In the genomic region with DNA sequence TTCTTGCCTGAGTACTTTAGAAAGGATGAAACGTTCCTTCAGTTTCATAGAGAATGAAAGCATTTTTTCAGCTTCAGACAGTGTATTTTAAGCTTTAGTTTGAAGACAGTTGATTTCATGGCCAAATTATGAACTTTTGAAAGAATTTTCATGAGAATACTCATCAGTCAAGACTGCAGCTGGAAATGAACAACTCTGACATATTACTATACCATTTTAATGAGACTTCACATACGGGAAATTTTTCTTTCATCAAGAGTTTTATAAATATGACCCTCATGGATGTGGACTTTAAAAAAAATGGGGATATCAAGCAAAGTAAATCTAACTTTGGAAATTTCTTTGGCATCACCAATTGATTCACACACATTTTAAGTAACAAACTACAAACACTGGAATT, we compare ENCODE assay signal across 28 cellular contexts. TPM values are rescaled to one million over a fixed set of nuclear protein-coding genes. Genes with fewer than 3 reads are reported as not detected.
DNase-seq lines count a peak whose midpoint lies in the region; ATAC-seq and TF ChIP-seq lines count a peak whose summit lies in the region.
"Had no signal": no experiment of that assay in that cellular context is flagged by ENCODE, and none has a peak within 500 bp of the region (broad histone marks: within the 10 kb centered on the region; RNA-seq: fewer than 3 reads in every experiment).

No MANE protein-coding gene starts in this region.

- H3K27ac ChIP-seq in BLaER1 (no peak overlapping the region), SK-N-SH (ENCODE audit: low read depth in 2 of 2, low read length in 1 of 2) (peak overlapping the region in 1 of 2 experiments; percentile 74; a peak in 2 of 4 replicates)
- H3K27ac ChIP-seq: body of pancreas, pancreas, SJCRH30, upper lobe of left lung had no signal

- H3K4me2 ChIP-seq in BLaER1, result peak overlapping the region; percentile 62; the same call in 1 of the 2 replicates
- peak overlapping the region; percentile 43 for H3K4me2 ChIP-seq in SK-N-SH
- peak overlapping the region; percentile 26 for H3K4me2 ChIP-seq in skeletal muscle satellite cell (ENCODE audit: low read length)

- H3K4me1 ChIP-seq in BLaER1 (peaks cover 86% of the 10 kb centered on the region), SK-N-SH (ENCODE audit: control insufficient read depth in 1 of 2, insufficient read depth in 2 of 2, low read depth in 1 of 2, low read length in 1 of 2) (peaks cover 0 to 24% of the 10 kb centered on the region in 2 experiments; a peak in 2 of 4 replicates), skeletal muscle satellite cell (ENCODE audit: control insufficient read depth, insufficient read depth, low read length) (peaks cover 45% of the 10 kb centered on the region)

- H3K4me3 ChIP-seq in BLaER1, result no peak overlapping the region
- peak overlapping the region in 1 of 2 experiments; percentile 23; a peak in 3 of 4 replicates for H3K4me3 ChIP-seq in SK-N-SH (ENCODE audit: low read depth in 2 of 2, low read length in 1 of 2)
- peak overlapping the region; percentile 3 for H3K4me3 ChIP-seq in skeletal muscle satellite cell (ENCODE audit: low read length)
- H3K4me3 ChIP-seq: body of pancreas, left ventricle myocardium inferior, pancreas, SJCRH30, stomach, upper lobe of left lung had no signal

- no peak for TF ChIP-seq RAD21 in SK-N-SH (IDR thresholded peaks at IDR 0.05; ENCODE audit: low read length)

- H3K9me3 ChIP-seq in BLaER1, result no peaks in the 10 kb centered on the region
- no peaks in the 10 kb centered on the region for H3K9me3 ChIP-seq in SK-N-SH
- no peaks in the 10 kb centered on the region for H3K9me3 ChIP-seq in skeletal muscle satellite cell (replicated peaks; ENCODE audit: low read length)
- H3K9me3 ChIP-seq: body of pancreas, left ventricle myocardium inferior, pancreas, SJCRH30, stomach, upper lobe of left lung had no signal

- CTCF ChIA-PET in SK-N-SH (lab: Yijun Ruan, JAX), result no interaction called here
- CTCF ChIA-PET in HEK293T (lab: Yijun Ruan, JAX), result no interaction called here

- H3K36me3 ChIP-seq in BLaER1 (peaks cover 7% of the 10 kb centered on the region; the same call in 1 of the 2 replicates), SK-N-SH (replicated peaks in 1 of 2; ENCODE audit: control insufficient read depth in 1 of 2, insufficient read depth in 2 of 2, low read length in 1 of 2) (peaks cover 0 to 10% of the 10 kb centered on the region in 2 experiments), skeletal muscle satellite cell (ENCODE audit: insufficient read depth, low read length) (peaks cover 26% of the 10 kb centered on the region)
- H3K36me3 ChIP-seq: left ventricle myocardium inferior, pancreas, upper lobe of left lung had no signal

- peaks cover 100% of the 10 kb centered on the region for H3K79me2 ChIP-seq in SK-N-SH (ENCODE audit: insufficient read depth)

- H3K9me2 ChIP-seq in SK-N-SH, result no peaks in the 10 kb centered on the region

- H3K27me3 ChIP-seq in BLaER1, result peaks cover 9% of the 10 kb centered on the region; the same call in 1 of the 2 replicates
- no peaks in the 10 kb centered on the region for H3K27me3 ChIP-seq in SK-N-SH (ENCODE audit: insufficient read depth)
- H3K27me3 ChIP-seq in skeletal muscle satellite cell (ENCODE audit: control insufficient read depth, insufficient read depth, low read length), result no peaks in the 10 kb centered on the region
- H3K27me3 ChIP-seq: body of pancreas, pancreas, SJCRH30, stomach, upper lobe of left lung had no signal

- H3K9ac ChIP-seq in BLaER1, result no peak overlapping the region
- peak overlapping the region; percentile 31; the same call in 1 of the 2 replicates for H3K9ac ChIP-seq in SK-N-SH
- H3K9ac ChIP-seq in skeletal muscle satellite cell (ENCODE audit: low read depth, low read length), result peak overlapping the region; percentile 21

- POLR2A ChIA-PET in SK-N-SH (lab: Yijun Ruan, JAX), result no interaction called here
- POLR2A ChIA-PET in HEK293T (lab: Yijun Ruan, JAX), result interaction anchor here (1.1 kb wide), 1 partner anchor 98 kb away, joined by 3 read pairs; no protein-coding TSS in a partner anchor

- no peak for TF ChIP-seq CTCF in SK-N-SH (IDR thresholded peaks at IDR 0.05)

- ATAC-seq in GM19455 (IDR thresholded peaks at IDR 0.05; ENCODE audit: unreplicated experiment), result no peak
- ATAC-seq: activated CD8-positive, alpha-beta T cell treated with anti-CD3 and anti-CD28 coated beads, Interleukin-2, amount 10 ng/mL, durations not matched to agents 7 days and 5 days; activated naive CD8-positive, alpha-beta T cell treated with anti-CD3 and anti-CD28 coated beads, Interleukin-2, amount 50 U/mL, for 24 hours; body of pancreas; natural killer cell treated with Interleukin-12 subunit alpha and Interleukin-12 subunit beta and Interleukin-15 and Interleukin-18, amount 100 ng/mL, for 72 hours; pancreas had no signal

- H4K20me1 ChIP-seq in BLaER1 (peaks cover 99% of the 10 kb centered on the region), SK-N-SH (ENCODE audit: insufficient read depth) (peaks cover 100% of the 10 kb centered on the region)

- 6% methylated on average over 2 of the region's 2 CpGs for WGBS in SK-N-SH (ENCODE audit: low lambda C conversion rate)

- no peak overlapping the region for H2AFZ ChIP-seq in SK-N-SH (ENCODE audit: low read depth)

- DNase-seq in SK-N-SH (no peak), iris pigment epithelial cell (ENCODE audit: low read depth) (peak; percentile 36), HEK293T (ENCODE audit: extremely low spot score) (no peak), NCI-H2107 treated with DMSO at 0.1 percent for 48 hours (lab: John Stamatoyannopoulos, UW; ENCODE audit: unreplicated experiment) (no peak)
- DNase-seq in activated CD4-positive, alpha-beta T cell treated with anti-CD3 and anti-CD28 coated beads for 48 hours, result no peak
- DNase-seq: activated CD4-positive, alpha-beta T cell treated with anti-CD3 and anti-CD28 coated beads for 1 hour; activated CD8-positive, alpha-beta T cell treated with anti-CD3 and anti-CD28 coated beads, Interleukin-2, amount 10 ng/mL, durations not matched to agents 7 days and 5 days; activated effector memory CD4-positive, alpha-beta T cell treated with anti-CD3 and anti-CD28 coated beads, Interleukin-2, amount 50 U/mL, for 16 hours; activated naive CD8-positive, alpha-beta T cell treated with anti-CD3 and anti-CD28 coated beads, Interleukin-2, amount 50 U/mL, for 24 hours; activated T-cell treated with anti-CD3 and anti-CD28 coated beads for 4 hours; body of pancreas; effector memory CD4-positive, alpha-beta T cell; KG1; left ventricle myocardium inferior; midbrain; NCI-H146; NCI-H2171 treated with DMSO at 0.1 percent for 48 hours; NCI-H526; pancreas; right cardiac atrium; SJCRH30; stomach; T-helper 1 cell; upper lobe of left lung had no signal

- H3F3A ChIP-seq in SK-N-SH (replicated peaks; ENCODE audit: insufficient read depth), result peaks cover 26% of the 10 kb centered on the region

- no peak for TF ChIP-seq EP300 in SK-N-SH (IDR thresholded peaks at IDR 0.05; ENCODE audit: borderline replicate concordance in 1 of 2, low read depth in 1 of 2, low read length in 1 of 2)

TF ChIP-seq in SK-N-SH, 30 proteins besides CTCF, POLR2A, EP300 and RAD21 (continues in another document):
- 0 out of 2 replicates have a peak, but pooled peaks have one; percentile 18 for TF ChIP-seq TEAD4 (IDR thresholded peaks at IDR 0.05; ENCODE audit: borderline replicate concordance, insufficient read depth)
- TF ChIP-seq, protein P1, sequence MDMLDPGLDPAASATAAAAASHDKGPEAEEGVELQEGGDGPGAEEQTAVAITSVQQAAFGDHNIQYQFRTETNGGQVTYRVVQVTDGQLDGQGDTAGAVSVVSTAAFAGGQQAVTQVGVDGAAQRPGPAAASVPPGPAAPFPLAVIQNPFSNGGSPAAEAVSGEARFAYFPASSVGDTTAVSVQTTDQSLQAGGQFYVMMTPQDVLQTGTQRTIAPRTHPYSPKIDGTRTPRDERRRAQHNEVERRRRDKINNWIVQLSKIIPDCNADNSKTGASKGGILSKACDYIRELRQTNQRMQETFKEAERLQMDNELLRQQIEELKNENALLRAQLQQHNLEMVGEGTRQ (IDR thresholded peaks at IDR 0.05; ENCODE audit: borderline replicate concordance, low read depth, low read length), result no peak
- TF ChIP-seq, protein P2, sequence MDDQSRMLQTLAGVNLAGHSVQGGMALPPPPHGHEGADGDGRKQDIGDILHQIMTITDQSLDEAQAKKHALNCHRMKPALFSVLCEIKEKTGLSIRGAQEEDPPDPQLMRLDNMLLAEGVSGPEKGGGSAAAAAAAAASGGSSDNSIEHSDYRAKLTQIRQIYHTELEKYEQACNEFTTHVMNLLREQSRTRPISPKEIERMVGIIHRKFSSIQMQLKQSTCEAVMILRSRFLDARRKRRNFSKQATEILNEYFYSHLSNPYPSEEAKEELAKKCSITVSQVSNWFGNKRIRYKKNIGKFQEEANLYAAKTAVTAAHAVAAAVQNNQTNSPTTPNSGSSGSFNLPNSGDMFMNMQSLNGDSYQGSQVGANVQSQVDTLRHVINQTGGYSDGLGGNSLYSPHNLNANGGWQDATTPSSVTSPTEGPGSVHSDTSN (IDR thresholded peaks at IDR 0.05), result peak; percentile 34; the same call in 1 of the 2 replicates

TF ChIP-seq in HEK293T, 16 proteins besides CTCF, POLR2A, EP300 and RAD21:
- TF ChIP-seq FOXM1 (IDR thresholded peaks at IDR 0.05; ENCODE audit: borderline replicate concordance), result no peak
- no peak for TF ChIP-seq ZNF384 (IDR thresholded peaks at IDR 0.05)
- no peak for TF ChIP-seq FOXK2 (IDR thresholded peaks at IDR 0.05)
- TF ChIP-seq HDGF (IDR thresholded peaks at IDR 0.05; ENCODE audit: borderline replicate concordance), result no peak
- no peak for TF ChIP-seq ARNT (IDR thresholded peaks at IDR 0.05)
- TF ChIP-seq FOXA1 (IDR thresholded peaks at IDR 0.05), result no peak
- TF ChIP-seq SUZ12 (IDR thresholded peaks at IDR 0.05), result no peak

RNA-seq across cellular contexts. Expression of a gene that starts 6.4 kb away (rescaled TPM):
- 19.6 and 19.7 TPM in 2 replicates for polyA plus RNA-seq in SK-N-SH (2012; rRNA removed)
- polyA plus RNA-seq in SK-N-SH (2012; cell fraction: cytosol; rRNA removed), result 23.5 and 24.6 TPM in 2 replicates
- polyA plus RNA-seq in SK-N-SH (2012; cell fraction: nucleus; rRNA removed), result 39.0 and 45.8 TPM in 2 replicates
- total RNA-seq in skeletal muscle satellite cell (2012; rRNA removed), result 9.4 and 11.1 TPM in 2 replicates
